ENCODE assay signal across 8 cellular contexts in genomic region chr1:211828584-211829342, GRCh38. TPM values are rescaled to one million over a fixed set of nuclear protein-coding genes. Genes with fewer than 3 reads are reported as not detected.
DNase-seq lines count a peak whose midpoint lies in the region; ATAC-seq and TF ChIP-seq lines count a peak whose summit lies in the region.

No MANE protein-coding gene starts in this region.

- H3K27me3 Mint-ChIP-seq in activated naive CD4-positive, alpha-beta T cell treated with anti-CD3 and anti-CD28 coated beads, Interleukin-2, amount 50 U/mL, for 24 hours = no peaks in the 10 kb centered on the region

- H3K9me3 ChIP-seq in lower lobe of right lung (no peaks in the 10 kb centered on the region), tibial nerve (no peaks in the 10 kb centered on the region)

- H3K27ac ChIP-seq in lower lobe of right lung (no peak overlapping the region), tibial nerve (peak overlapping the region in 3 of 4 donors; percentile 90 to 95 (median 94))

- no peak for TF ChIP-seq CTCF in lower lobe of right lung (IDR thresholded peaks at IDR 0.05)
- TF ChIP-seq CTCF in tibial nerve (IDR thresholded peaks at IDR 0.05) = no peak
- no peak for TF ChIP-seq CTCF in GM10266 (IDR thresholded peaks at IDR 0.05; ENCODE audit: control insufficient read depth, insufficient read depth, low read depth, missing control alignments)

- no peak for TF ChIP-seq POLR2A in tibial nerve (IDR thresholded peaks at IDR 0.05)

- peak overlapping the region; percentile 70 for H3K4me3 ChIP-seq in lower lobe of right lung
- peak overlapping the region; percentile 48 to 93 (median 88) for H3K4me3 ChIP-seq in tibial nerve

- H3K27ac Mint-ChIP-seq in activated naive CD4-positive, alpha-beta T cell treated with anti-CD3 and anti-CD28 coated beads, Interleukin-2, amount 50 U/mL, for 24 hours = no peak overlapping the region
- H3K27ac Mint-ChIP-seq in activated naive CD4-positive, alpha-beta T cell treated with anti-CD3 and anti-CD28 coated beads, Interleukin-2, amount 50 U/mL, for 72 hours = peak overlapping the region in 1 of 2 donors; percentile 71

- peaks cover 5% of the 10 kb centered on the region for H3K36me3 ChIP-seq in lower lobe of right lung
- H3K36me3 ChIP-seq in tibial nerve = peaks cover 0 to 15% (median 0%) of the 10 kb centered on the region in 3 donors

- no peak for ATAC-seq in activated naive CD4-positive, alpha-beta T cell treated with anti-CD3 and anti-CD28 coated beads, Interleukin-2, amount 50 U/mL, for 72 hours
- ATAC-seq in lower lobe of right lung (no peak), HG03139 (IDR thresholded peaks at IDR 0.05; ENCODE audit: unreplicated experiment) (no peak)

- 84 to 85% methylated on average over 9 of the region's 9 CpGs for WGBS in tibial nerve, 2 donors

- peak overlapping the region; percentile 90 for H3K4me3 Mint-ChIP-seq in activated naive CD4-positive, alpha-beta T cell treated with anti-CD3 and anti-CD28 coated beads, Interleukin-2, amount 50 U/mL, for 24 hours

- no peaks in the 10 kb centered on the region for H3K27me3 ChIP-seq in lower lobe of right lung (ENCODE audit: low read depth)
- H3K27me3 ChIP-seq in tibial nerve = no peaks in the 10 kb centered on the region

- TF ChIP-seq EP300 in tibial nerve (IDR thresholded peaks at IDR 0.05) = no peak

- no peaks in the 10 kb centered on the region for H3K9me3 Mint-ChIP-seq in activated naive CD4-positive, alpha-beta T cell treated with anti-CD3 and anti-CD28 coated beads, Interleukin-2, amount 50 U/mL, for 24 hours
- no peaks in the 10 kb centered on the region for H3K9me3 Mint-ChIP-seq in activated naive CD4-positive, alpha-beta T cell treated with anti-CD3 and anti-CD28 coated beads, Interleukin-2, amount 50 U/mL, for 72 hours

- H3K4me1 ChIP-seq in lower lobe of right lung (peaks cover 25% of the 10 kb centered on the region), tibial nerve (peaks cover 0 to 29% (median 9%) of the 10 kb centered on the region in 4 donors)

- no peak for DNase-seq in activated naive CD4-positive, alpha-beta T cell treated with anti-CD3 and anti-CD28 coated beads, Interleukin-2, amount 50 U/mL, for 72 hours (ENCODE audit: low spot score in 2 of 2)
- DNase-seq in amniotic epithelial cell (ENCODE audit: low read depth) = peak; percentile 34
- DNase-seq in lower lobe of right lung = no peak
- DNase-seq in tibial nerve (ENCODE audit: low spot score in 2 of 2) = no peak
- no peak for DNase-seq in cerebellar cortex (ENCODE audit: low spot score)
- DNase-seq in GM10266 (ENCODE audit: extremely low spot score) = no peak

- no peaks in the 10 kb centered on the region for H3K36me3 Mint-ChIP-seq in activated naive CD4-positive, alpha-beta T cell treated with anti-CD3 and anti-CD28 coated beads, Interleukin-2, amount 50 U/mL, for 24 hours
- peaks cover 0 to 5% of the 10 kb centered on the region in 2 donors for H3K36me3 Mint-ChIP-seq in activated naive CD4-positive, alpha-beta T cell treated with anti-CD3 and anti-CD28 coated beads, Interleukin-2, amount 50 U/mL, for 72 hours

- H3K4me1 Mint-ChIP-seq in activated naive CD4-positive, alpha-beta T cell treated with anti-CD3 and anti-CD28 coated beads, Interleukin-2, amount 50 U/mL, for 24 hours = peaks cover 51% of the 10 kb centered on the region

- intact Hi-C loops in lower lobe of right lung (cut with DNase I) = no loop called here

RNA-seq across cellular contexts. Expression of gene LPGAT1, which starts 1.8 kb away (rescaled TPM):
- total RNA-seq in activated naive CD4-positive, alpha-beta T cell treated with anti-CD3 and anti-CD28 coated beads, Interleukin-2, amount 50 U/mL, for 72 hours = 10 to 100 TPM; 14.1 to 16.6 TPM
- 34.9 TPM for total RNA-seq in lower lobe of right lung
- total RNA-seq in tibial nerve = 10 to 100 TPM; 26.7 to 41.4 (median 38.1) TPM
